1 cellular context compared by ENCODE assay signal in the genomic region with DNA sequence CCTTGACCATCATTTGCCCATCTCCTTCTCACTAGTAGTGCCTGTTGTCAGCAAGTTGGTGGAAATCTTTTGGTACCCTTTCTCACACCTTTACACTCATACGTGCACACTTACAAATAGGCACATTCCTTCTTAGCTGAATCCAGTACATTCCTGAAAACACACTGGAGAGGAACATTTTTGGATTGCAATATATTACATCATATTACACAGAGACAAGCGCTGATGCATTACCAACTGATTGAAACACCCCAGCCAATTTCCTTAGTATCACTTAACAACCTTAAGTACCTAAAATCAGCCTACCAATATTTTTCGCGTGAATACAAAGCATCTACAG.
TF ChIP-seq lines count a peak whose summit lies in the region.

No MANE protein-coding gene starts in this region.

TF ChIP-seq in K562, 482 proteins besides CTCF, POLR2A, EP300 and RAD21 (continued from another document):
- TF ChIP-seq, protein P1, sequence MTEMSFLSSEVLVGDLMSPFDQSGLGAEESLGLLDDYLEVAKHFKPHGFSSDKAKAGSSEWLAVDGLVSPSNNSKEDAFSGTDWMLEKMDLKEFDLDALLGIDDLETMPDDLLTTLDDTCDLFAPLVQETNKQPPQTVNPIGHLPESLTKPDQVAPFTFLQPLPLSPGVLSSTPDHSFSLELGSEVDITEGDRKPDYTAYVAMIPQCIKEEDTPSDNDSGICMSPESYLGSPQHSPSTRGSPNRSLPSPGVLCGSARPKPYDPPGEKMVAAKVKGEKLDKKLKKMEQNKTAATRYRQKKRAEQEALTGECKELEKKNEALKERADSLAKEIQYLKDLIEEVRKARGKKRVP (CRISPR knock-in tag; IDR thresholded peaks at IDR 0.05), result peak; percentile 94
- TF ChIP-seq, protein P2, sequence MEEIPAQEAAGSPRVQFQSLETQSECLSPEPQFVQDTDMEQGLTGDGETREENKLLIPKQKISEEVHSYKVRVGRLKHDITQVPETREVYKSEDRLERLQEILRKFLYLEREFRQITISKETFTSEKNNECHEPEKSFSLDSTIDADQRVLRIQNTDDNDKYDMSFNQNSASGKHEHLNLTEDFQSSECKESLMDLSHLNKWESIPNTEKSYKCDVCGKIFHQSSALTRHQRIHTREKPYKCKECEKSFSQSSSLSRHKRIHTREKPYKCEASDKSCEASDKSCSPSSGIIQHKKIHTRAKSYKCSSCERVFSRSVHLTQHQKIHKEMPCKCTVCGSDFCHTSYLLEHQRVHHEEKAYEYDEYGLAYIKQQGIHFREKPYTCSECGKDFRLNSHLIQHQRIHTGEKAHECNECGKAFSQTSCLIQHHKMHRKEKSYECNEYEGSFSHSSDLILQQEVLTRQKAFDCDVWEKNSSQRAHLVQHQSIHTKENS (CRISPR knock-in tag; IDR thresholded peaks at IDR 0.05), result 0 out of 2 replicates have a peak, but pooled peaks have one; percentile 30
- no peak for TF ChIP-seq NR2C2 (CRISPR knock-in tag; IDR thresholded peaks at IDR 0.05)
- peak; percentile 28; the same call in 1 of the 2 replicates for TF ChIP-seq NR2C2 (tag; IDR thresholded peaks at IDR 0.05)
- TF ChIP-seq ZNF175 (CRISPR knock-in tag; IDR thresholded peaks at IDR 0.05; ENCODE audit: low read depth), result peak; percentile 90; the same call in 1 of the 2 replicates
- TF ChIP-seq, protein P3, sequence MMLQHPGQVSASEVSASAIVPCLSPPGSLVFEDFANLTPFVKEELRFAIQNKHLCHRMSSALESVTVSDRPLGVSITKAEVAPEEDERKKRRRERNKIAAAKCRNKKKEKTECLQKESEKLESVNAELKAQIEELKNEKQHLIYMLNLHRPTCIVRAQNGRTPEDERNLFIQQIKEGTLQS (IDR thresholded peaks at IDR 0.05), result peak; percentile 84; the same call in 1 of the 2 replicates
- TF ChIP-seq, protein P3 (CRISPR knock-in tag; conservative IDR thresholded peaks at IDR 0.05), result no peak
- 0 out of 2 replicates have a peak, but pooled peaks have one; percentile 25 for TF ChIP-seq SMAD3 (CRISPR knock-in tag; conservative IDR thresholded peaks at IDR 0.05)
- peak; percentile 50; the same call in 1 of the 2 replicates for TF ChIP-seq SOX6 (IDR thresholded peaks at IDR 0.05)
- peak; percentile 32; the same call in 1 of the 2 replicates for TF ChIP-seq EP400 (IDR thresholded peaks at IDR 0.05)
- peak; percentile 39; the same call in 1 of the 2 replicates for TF ChIP-seq LEF1 (IDR thresholded peaks at IDR 0.05)
- TF ChIP-seq KLF6 (CRISPR knock-in tag; IDR thresholded peaks at IDR 0.05; ENCODE audit: borderline replicate concordance), result peak; percentile 55; the same call in 1 of the 2 replicates
- peak; percentile 81 for TF ChIP-seq L3MBTL2 (IDR thresholded peaks at IDR 0.05)
- no peak for TF ChIP-seq TEAD1 (CRISPR knock-in tag; IDR thresholded peaks at IDR 0.05)
- TF ChIP-seq, protein P4, sequence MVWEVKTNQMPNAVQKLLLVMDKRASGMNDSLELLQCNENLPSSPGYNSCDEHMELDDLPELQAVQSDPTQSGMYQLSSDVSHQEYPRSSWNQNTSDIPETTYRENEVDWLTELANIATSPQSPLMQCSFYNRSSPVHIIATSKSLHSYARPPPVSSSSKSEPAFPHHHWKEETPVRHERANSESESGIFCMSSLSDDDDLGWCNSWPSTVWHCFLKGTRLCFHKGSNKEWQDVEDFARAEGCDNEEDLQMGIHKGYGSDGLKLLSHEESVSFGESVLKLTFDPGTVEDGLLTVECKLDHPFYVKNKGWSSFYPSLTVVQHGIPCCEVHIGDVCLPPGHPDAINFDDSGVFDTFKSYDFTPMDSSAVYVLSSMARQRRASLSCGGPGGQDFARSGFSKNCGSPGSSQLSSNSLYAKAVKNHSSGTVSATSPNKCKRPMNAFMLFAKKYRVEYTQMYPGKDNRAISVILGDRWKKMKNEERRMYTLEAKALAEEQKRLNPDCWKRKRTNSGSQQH (CRISPR knock-in tag; IDR thresholded peaks at IDR 0.05), result no peak
- TF ChIP-seq POLR2H (tag; IDR thresholded peaks at IDR 0.05; ENCODE audit: low read depth), result peak; percentile 65
- TF ChIP-seq PPARD (CRISPR knock-in tag; IDR thresholded peaks at IDR 0.05), result no peak
- TF ChIP-seq, protein P5, sequence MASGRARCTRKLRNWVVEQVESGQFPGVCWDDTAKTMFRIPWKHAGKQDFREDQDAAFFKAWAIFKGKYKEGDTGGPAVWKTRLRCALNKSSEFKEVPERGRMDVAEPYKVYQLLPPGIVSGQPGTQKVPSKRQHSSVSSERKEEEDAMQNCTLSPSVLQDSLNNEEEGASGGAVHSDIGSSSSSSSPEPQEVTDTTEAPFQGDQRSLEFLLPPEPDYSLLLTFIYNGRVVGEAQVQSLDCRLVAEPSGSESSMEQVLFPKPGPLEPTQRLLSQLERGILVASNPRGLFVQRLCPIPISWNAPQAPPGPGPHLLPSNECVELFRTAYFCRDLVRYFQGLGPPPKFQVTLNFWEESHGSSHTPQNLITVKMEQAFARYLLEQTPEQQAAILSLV (tag; IDR thresholded peaks at IDR 0.05), result 0 out of 2 replicates have a peak, but pooled peaks have one; percentile 48
- 0 out of 2 replicates have a peak, but pooled peaks have one; percentile 32 for TF ChIP-seq RHOXF2B (CRISPR knock-in tag; conservative IDR thresholded peaks at IDR 0.05)
- no peak for TF ChIP-seq MCM2 (IDR thresholded peaks at IDR 0.05; ENCODE audit: low read depth)
- peak; percentile 60; the same call in 1 of the 2 replicates for TF ChIP-seq CEBPB (tag; IDR thresholded peaks at IDR 0.05)
- TF ChIP-seq, protein P6, sequence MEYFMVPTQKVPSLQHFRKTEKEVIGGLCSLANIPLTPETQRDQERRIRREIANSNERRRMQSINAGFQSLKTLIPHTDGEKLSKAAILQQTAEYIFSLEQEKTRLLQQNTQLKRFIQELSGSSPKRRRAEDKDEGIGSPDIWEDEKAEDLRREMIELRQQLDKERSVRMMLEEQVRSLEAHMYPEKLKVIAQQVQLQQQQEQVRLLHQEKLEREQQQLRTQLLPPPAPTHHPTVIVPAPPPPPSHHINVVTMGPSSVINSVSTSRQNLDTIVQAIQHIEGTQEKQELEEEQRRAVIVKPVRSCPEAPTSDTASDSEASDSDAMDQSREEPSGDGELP (CRISPR knock-in tag; IDR thresholded peaks at IDR 0.05; ENCODE audit: borderline replicate concordance), result no peak
- peak; percentile 74 for TF ChIP-seq ATF7 (IDR thresholded peaks at IDR 0.05)
- no peak for TF ChIP-seq CBX3 (IDR thresholded peaks at IDR 0.05; ENCODE audit: borderline replicate concordance in 1 of 2, low read length in 2 of 2)
- no peak for TF ChIP-seq MYC (IDR thresholded peaks at IDR 0.05; ENCODE audit: low read depth, low read length)
- peak; percentile 74; the same call in 1 of the 2 replicates for TF ChIP-seq MYC (CRISPR knock-in tag; IDR thresholded peaks at IDR 0.05; ENCODE audit: borderline replicate concordance, low read depth)
- TF ChIP-seq JUND (IDR thresholded peaks at IDR 0.05; ENCODE audit: borderline replicate concordance, low read depth, low read length), result peak; percentile 40; the same call in 1 of the 2 replicates
- TF ChIP-seq JUND (tag; IDR thresholded peaks at IDR 0.05; ENCODE audit: borderline replicate concordance, low read depth, low read length), result no peak
- no peak for TF ChIP-seq SMARCB1 (IDR thresholded peaks at IDR 0.05; ENCODE audit: insufficient read length, low read depth)
- TF ChIP-seq CTBP1 (IDR thresholded peaks at IDR 0.05; ENCODE audit: borderline replicate concordance), result peak; percentile 63; the same call in 1 of the 2 replicates
- TF ChIP-seq LCOR (CRISPR knock-in tag; IDR thresholded peaks at IDR 0.05), result no peak
- peak; percentile 77 to 92; a peak in 3 of 4 replicates for TF ChIP-seq TRIM24 (IDR thresholded peaks at IDR 0.05)
- peak; percentile 19 for TF ChIP-seq CXXC5 (CRISPR knock-in tag; IDR thresholded peaks at IDR 0.05)
- no peak for TF ChIP-seq KLF1 (tag; IDR thresholded peaks at IDR 0.05)
- TF ChIP-seq, protein P7, sequence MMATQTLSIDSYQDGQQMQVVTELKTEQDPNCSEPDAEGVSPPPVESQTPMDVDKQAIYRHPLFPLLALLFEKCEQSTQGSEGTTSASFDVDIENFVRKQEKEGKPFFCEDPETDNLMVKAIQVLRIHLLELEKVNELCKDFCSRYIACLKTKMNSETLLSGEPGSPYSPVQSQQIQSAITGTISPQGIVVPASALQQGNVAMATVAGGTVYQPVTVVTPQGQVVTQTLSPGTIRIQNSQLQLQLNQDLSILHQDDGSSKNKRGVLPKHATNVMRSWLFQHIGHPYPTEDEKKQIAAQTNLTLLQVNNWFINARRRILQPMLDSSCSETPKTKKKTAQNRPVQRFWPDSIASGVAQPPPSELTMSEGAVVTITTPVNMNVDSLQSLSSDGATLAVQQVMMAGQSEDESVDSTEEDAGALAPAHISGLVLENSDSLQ (IDR thresholded peaks at IDR 0.05), result no peak
- TF ChIP-seq FOXJ2 (tag; IDR thresholded peaks at IDR 0.05), result peak; percentile 18; the same call in 1 of the 2 replicates
- no peak for TF ChIP-seq HNRNPL (IDR thresholded peaks at IDR 0.05; ENCODE audit: low read depth, low read length)
- peak; percentile 39; the same call in 1 of the 2 replicates for TF ChIP-seq ZNF766 (CRISPR knock-in tag; conservative IDR thresholded peaks at IDR 0.05)
- TF ChIP-seq, protein P8, sequence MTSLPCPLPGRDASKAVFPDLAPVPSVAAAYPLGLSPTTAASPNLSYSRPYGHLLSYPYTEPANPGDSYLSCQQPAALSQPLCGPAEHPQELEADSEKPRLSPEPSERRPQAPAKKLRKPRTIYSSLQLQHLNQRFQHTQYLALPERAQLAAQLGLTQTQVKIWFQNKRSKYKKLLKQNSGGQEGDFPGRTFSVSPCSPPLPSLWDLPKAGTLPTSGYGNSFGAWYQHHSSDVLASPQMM (CRISPR knock-in tag; IDR thresholded peaks at IDR 0.05), result no peak
- TF ChIP-seq ZEB2 (IDR thresholded peaks at IDR 0.05), result peak; percentile 17; the same call in 1 of the 2 replicates
- TF ChIP-seq ZNF431 (CRISPR knock-in tag; IDR thresholded peaks at IDR 0.05), result no peak
